ENCODE assay signal across 10 cellular contexts in genomic region chr9:131641618-131642495, GRCh38.
A peak's percentile ranks its signal among the peaks of the same experiment; 100 is the strongest.
DNase-seq lines count a peak whose midpoint lies in the region; ATAC-seq, FAIRE-seq and TF ChIP-seq lines count a peak whose summit lies in the region.
"Had no signal": no experiment of that assay in that cellular context is flagged by ENCODE, and none has a peak within 500 bp of the region (broad histone marks: within the 10 kb centered on the region; RNA-seq: fewer than 3 reads in every experiment).

No MANE protein-coding gene starts in this region.

- no peaks in the 10 kb centered on the region for H3K27me3 ChIP-seq in AG04450 (ENCODE audit: control insufficient read depth, insufficient read depth, low read length)
- H3K27me3 ChIP-seq in mucosa of rectum (ENCODE audit: control insufficient read depth in 2 of 2, insufficient read depth in 2 of 2, low read length in 2 of 2), result no peaks in the 10 kb centered on the region

- CTCF ChIA-PET in AG04450 (lab: Charles Lee), result interaction anchor here (1.3 kb wide), 1 partner anchor 98 kb away, joined by 5 read pairs; no protein-coding TSS in a partner anchor

- peak overlapping the region; percentile 41 to 50 for H3K9ac ChIP-seq in mucosa of rectum (ENCODE audit: low read depth in 1 of 2, low read length in 2 of 2)

- H3K36me3 ChIP-seq in mucosa of rectum (ENCODE audit: control insufficient read depth in 2 of 2, insufficient read depth in 2 of 2, low read length in 2 of 2), result peaks cover 16 to 26% of the 10 kb centered on the region in 2 donors

- H3K27me3 Mint-ChIP-seq in IgD-negative memory B cell, result no peaks in the 10 kb centered on the region

- no peaks in the 10 kb centered on the region for H3K9me3 Mint-ChIP-seq in IgD-negative memory B cell

- peak overlapping the region in 2 of 3 donors; percentile 73 to 82 for H3K27ac Mint-ChIP-seq in IgD-negative memory B cell

- ATAC-seq in GM19035 (IDR thresholded peaks at IDR 0.05; ENCODE audit: unreplicated experiment), result no peak

- H3K4me3 Mint-ChIP-seq in IgD-negative memory B cell, result peak overlapping the region in 1 of 4 donors; percentile 8

- H3K9me3 ChIP-seq in AG04450 (ENCODE audit: control insufficient read depth, insufficient read depth, low read length), result no peaks in the 10 kb centered on the region
- H3K9me3 ChIP-seq in mucosa of rectum (ENCODE audit: control insufficient read depth in 2 of 2, low read length in 2 of 2), result no peaks in the 10 kb centered on the region

- no peak for FAIRE-seq in HTR-8/SVneo (lab: Jason Lieb, UNC)

- H3K36me3 Mint-ChIP-seq in IgD-negative memory B cell, result no peaks in the 10 kb centered on the region

- TF ChIP-seq CTCF in AG04450 (IDR thresholded peaks at IDR 0.05; ENCODE audit: low read depth, low read length) (no peak), choroid plexus epithelial cell (conservative IDR thresholded peaks at IDR 0.05; ENCODE audit: low read depth, low read length) (peak; percentile 42)

- peak overlapping the region; percentile 25 for H3K27ac ChIP-seq in AG04450 (ENCODE audit: low read depth, low read length)
- H3K27ac ChIP-seq in mucosa of rectum (ENCODE audit: low read depth in 2 of 2, low read length in 2 of 2), result peak overlapping the region; percentile 79 to 81

- POLR2A ChIA-PET in AG04450 (lab: Yijun Ruan, JAX), result interaction anchor here (0.6 to 1.3 kb wide), 2 partner anchors 16 to 522 kb away, joined by 3 to 4 read pairs; no protein-coding TSS in a partner anchor

- peaks cover 15 to 29% (median 20%) of the 10 kb centered on the region in 3 donors for H3K4me1 Mint-ChIP-seq in IgD-negative memory B cell

- H3K4me3 ChIP-seq in AG04450 (ENCODE audit: low read depth, low read length), result no peak overlapping the region
- no peak overlapping the region for H3K4me3 ChIP-seq in choroid plexus epithelial cell (ENCODE audit: low read depth, low read length)
- peak overlapping the region in 1 of 2 donors; percentile 51 for H3K4me3 ChIP-seq in mucosa of rectum (ENCODE audit: low read length in 2 of 2)

- DNase-seq in AG04450 (ENCODE audit: low read depth, low spot score), result no peak
- peak; percentile 81 for DNase-seq in choroid plexus epithelial cell (ENCODE audit: low read depth)
- DNase-seq in NCI-H1694 (lab: John Stamatoyannopoulos, UW), result no peak
- DNase-seq in HTR-8/SVneo (ENCODE audit: insufficient read length, low spot score), result no peak
- DNase-seq in NCI-H187 (lab: John Stamatoyannopoulos, UW), result no peak
- DNase-seq: activated effector memory CD4-positive, alpha-beta T cell treated with Interleukin-2 at 50 U/mL for 16 hours; DMS153 had no signal

- H3K4me1 ChIP-seq in mucosa of rectum (ENCODE audit: control insufficient read depth in 2 of 2, insufficient read depth in 2 of 2, low read length in 2 of 2), result peaks cover 26 to 31% of the 10 kb centered on the region in 2 donors
